In genomic region chr16:30354423-30355143, GRCh38 we compare ENCODE assay signal across 8 cellular contexts. TPM values are rescaled to one million over a fixed set of nuclear protein-coding genes. Genes with fewer than 3 reads are reported as not detected.
DNase-seq lines count a peak whose midpoint lies in the region; ATAC-seq and TF ChIP-seq lines count a peak whose summit lies in the region.

No MANE protein-coding gene starts in this region.

- TF ChIP-seq CTCF in Peyer's patch (IDR thresholded peaks at IDR 0.05) (no peak), neural cell (IDR thresholded peaks at IDR 0.05; ENCODE audit: poor library complexity, severe bottlenecking) (no peak)

- peak overlapping the region; percentile 83 for H2AFZ ChIP-seq in neural cell (ENCODE audit: low read depth, low read length)

- no peak for TF ChIP-seq EP300 in neural cell (conservative IDR thresholded peaks at IDR 0.05; ENCODE audit: poor library complexity, severe bottlenecking)

- DNase-seq in Ammon's horn (ENCODE audit: low spot score) (peak; percentile 25), Peyer's patch (no peak), epithelial cell of prostate (ENCODE audit: low read depth, low spot score) (no peak), SK-N-DZ (ENCODE audit: low spot score) (no peak), NCI-H524 treated with DMSO at 0.1 percent for 48 hours (lab: John Stamatoyannopoulos, UW) (no peak)
- no peak for DNase-seq in effector CD8-positive, alpha-beta T cell (lab: John Stamatoyannopoulos, UW)

- H3K9me2 ChIP-seq in neural cell (ENCODE audit: insufficient read depth, low read length), result no peaks in the 10 kb centered on the region

- no peaks in the 10 kb centered on the region for H4K20me1 ChIP-seq in neural cell (ENCODE audit: insufficient read depth)

- no peaks in the 10 kb centered on the region for H3K9me3 ChIP-seq in Peyer's patch
- no peaks in the 10 kb centered on the region for H3K9me3 ChIP-seq in neural cell (ENCODE audit: low read length)

- TF ChIP-seq POLR2A in Peyer's patch (IDR thresholded peaks at IDR 0.05), result no peak

- peak overlapping the region; percentile 86 to 98 (median 90) for H3K27ac ChIP-seq in Peyer's patch
- peak overlapping the region; percentile 94 for H3K27ac ChIP-seq in epithelial cell of prostate
- H3K27ac ChIP-seq in neural cell (ENCODE audit: low read length), result peak overlapping the region; percentile 94

- H3K4me1 ChIP-seq in Peyer's patch, result peaks cover 0 to 62% (median 10%) of the 10 kb centered on the region in 4 donors

- H3K9ac ChIP-seq in neural cell (ENCODE audit: low read length), result peak overlapping the region; percentile 94

- no peaks in the 10 kb centered on the region for H3F3A ChIP-seq in neural cell (ENCODE audit: insufficient read depth, low read length, poor library complexity, severe bottlenecking)

- no peaks in the 10 kb centered on the region for H3K27me3 ChIP-seq in Peyer's patch
- no peaks in the 10 kb centered on the region for H3K27me3 ChIP-seq in neural cell (ENCODE audit: insufficient read depth, low read depth, low read length)

- H3K4me3 ChIP-seq in Peyer's patch, result peak overlapping the region; percentile 66 to 93 (median 70)
- peak overlapping the region; percentile 84 for H3K4me3 ChIP-seq in neural cell (ENCODE audit: low read length)

- TF ChIP-seq RAD21 in neural cell (conservative IDR thresholded peaks at IDR 0.05), result no peak

- peak overlapping the region; percentile 88 for H3K4me2 ChIP-seq in neural cell (ENCODE audit: low read length)

- H3K79me2 ChIP-seq in neural cell (replicated peaks; ENCODE audit: insufficient read depth, low read length), result peaks cover 17% of the 10 kb centered on the region

- H3K36me3 ChIP-seq in Peyer's patch (peaks cover 0 to 64% (median 0%) of the 10 kb centered on the region in 3 donors), neural cell (ENCODE audit: insufficient read depth, low read length) (no peaks in the 10 kb centered on the region)

- peak; percentile 9 for ATAC-seq in GM21447 (IDR thresholded peaks at IDR 0.05; ENCODE audit: unreplicated experiment)

TF ChIP-seq in neural cell, 6 proteins besides CTCF, POLR2A, EP300 and RAD21:
- TF ChIP-seq, protein P1, sequence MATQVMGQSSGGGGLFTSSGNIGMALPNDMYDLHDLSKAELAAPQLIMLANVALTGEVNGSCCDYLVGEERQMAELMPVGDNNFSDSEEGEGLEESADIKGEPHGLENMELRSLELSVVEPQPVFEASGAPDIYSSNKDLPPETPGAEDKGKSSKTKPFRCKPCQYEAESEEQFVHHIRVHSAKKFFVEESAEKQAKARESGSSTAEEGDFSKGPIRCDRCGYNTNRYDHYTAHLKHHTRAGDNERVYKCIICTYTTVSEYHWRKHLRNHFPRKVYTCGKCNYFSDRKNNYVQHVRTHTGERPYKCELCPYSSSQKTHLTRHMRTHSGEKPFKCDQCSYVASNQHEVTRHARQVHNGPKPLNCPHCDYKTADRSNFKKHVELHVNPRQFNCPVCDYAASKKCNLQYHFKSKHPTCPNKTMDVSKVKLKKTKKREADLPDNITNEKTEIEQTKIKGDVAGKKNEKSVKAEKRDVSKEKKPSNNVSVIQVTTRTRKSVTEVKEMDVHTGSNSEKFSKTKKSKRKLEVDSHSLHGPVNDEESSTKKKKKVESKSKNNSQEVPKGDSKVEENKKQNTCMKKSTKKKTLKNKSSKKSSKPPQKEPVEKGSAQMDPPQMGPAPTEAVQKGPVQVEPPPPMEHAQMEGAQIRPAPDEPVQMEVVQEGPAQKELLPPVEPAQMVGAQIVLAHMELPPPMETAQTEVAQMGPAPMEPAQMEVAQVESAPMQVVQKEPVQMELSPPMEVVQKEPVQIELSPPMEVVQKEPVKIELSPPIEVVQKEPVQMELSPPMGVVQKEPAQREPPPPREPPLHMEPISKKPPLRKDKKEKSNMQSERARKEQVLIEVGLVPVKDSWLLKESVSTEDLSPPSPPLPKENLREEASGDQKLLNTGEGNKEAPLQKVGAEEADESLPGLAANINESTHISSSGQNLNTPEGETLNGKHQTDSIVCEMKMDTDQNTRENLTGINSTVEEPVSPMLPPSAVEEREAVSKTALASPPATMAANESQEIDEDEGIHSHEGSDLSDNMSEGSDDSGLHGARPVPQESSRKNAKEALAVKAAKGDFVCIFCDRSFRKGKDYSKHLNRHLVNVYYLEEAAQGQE (IDR thresholded peaks at IDR 0.05; ENCODE audit: borderline replicate concordance), result no peak
- no peak for TF ChIP-seq MXI1 (conservative IDR thresholded peaks at IDR 0.05; ENCODE audit: poor library complexity, severe bottlenecking)
- peak; percentile 60 for TF ChIP-seq SMC3 (conservative IDR thresholded peaks at IDR 0.05; ENCODE audit: poor library complexity)
TF ChIP-seq in neural cell: peak in this region for 1.

RNA-seq across cellular contexts. Expression of gene CD2BP2, which starts 0.5 kb away (rescaled TPM):
- 10 to 100 TPM; 32.2 to 39.9 (median 35.3) TPM for total RNA-seq in Peyer's patch
- 76.3 and 83.3 TPM in 2 replicates for polyA plus RNA-seq in neural cell
- 55.1 and 61.6 TPM in 2 replicates for polyA minus RNA-seq in neural cell
- polyA plus RNA-seq in SK-N-DZ (2014; cell fraction: cytosol; rRNA removed), result 91.0 and 98.3 TPM in 2 replicates
- polyA plus RNA-seq in SK-N-DZ (2014; cell fraction: nucleus; rRNA removed), result 139 and 142 TPM in 2 replicates

RNA-seq across cellular contexts. Expression of gene TBC1D10B, which starts 15.7 kb away (rescaled TPM):
- 10 to 100 TPM; 37.1 to 58.2 (median 48.9) TPM for total RNA-seq in Peyer's patch
- 24.1 and 32.5 TPM in 2 replicates for polyA plus RNA-seq in neural cell
- 40.5 and 44.6 TPM in 2 replicates for polyA minus RNA-seq in neural cell
- 32.4 and 36.4 TPM in 2 replicates for polyA plus RNA-seq in SK-N-DZ (2014; cell fraction: cytosol; rRNA removed)
- polyA plus RNA-seq in SK-N-DZ (2014; cell fraction: nucleus; rRNA removed), result 22.7 and 35.0 TPM in 2 replicates

RNA-seq across cellular contexts. Expression of gene MYL11, which starts 20.0 kb away (rescaled TPM):
- not detected for total RNA-seq in Peyer's patch
- polyA plus RNA-seq in neural cell, result not detected in 2 replicates
- not detected in 2 replicates for polyA minus RNA-seq in neural cell
- not detected in 2 replicates for polyA plus RNA-seq in SK-N-DZ (2014; cell fraction: cytosol; rRNA removed)
- polyA plus RNA-seq in SK-N-DZ (2014; cell fraction: nucleus; rRNA removed), result 1.5 TPM in 1 of 2 replicates, not detected in the other

RNA-seq across cellular contexts. Expression of gene SEPTIN1, which starts 27.8 kb away (rescaled TPM):
- 10 to 100 TPM in 2 of 4 donors, 1 to 10 TPM in 2; 7.2 to 65.2 (median 9.8) TPM for total RNA-seq in Peyer's patch
- 0.38 TPM in 1 of 2 replicates, not detected in the other for polyA plus RNA-seq in neural cell
- polyA minus RNA-seq in neural cell, result 0.81 TPM in 1 of 2 replicates, not detected in the other
- 2.5 TPM in 1 of 2 replicates, not detected in the other for polyA plus RNA-seq in SK-N-DZ (2014; cell fraction: cytosol; rRNA removed)
- polyA plus RNA-seq in SK-N-DZ (2014; cell fraction: nucleus; rRNA removed), result 0.23 and 0.26 TPM in 2 replicates

RNA-seq across cellular contexts. Expression of gene ZNF48, which starts 40.6 kb away (rescaled TPM):
- total RNA-seq in Peyer's patch, result 1 to 10 TPM; 4.2 to 9.7 (median 7.1) TPM
- polyA plus RNA-seq in neural cell, result 42.3 and 48.9 TPM in 2 replicates
- 74.0 and 82.3 TPM in 2 replicates for polyA minus RNA-seq in neural cell
- polyA plus RNA-seq in SK-N-DZ (2014; cell fraction: cytosol; rRNA removed), result 35.7 and 36.2 TPM in 2 replicates
- polyA plus RNA-seq in SK-N-DZ (2014; cell fraction: nucleus; rRNA removed), result 28.7 and 38.1 TPM in 2 replicates
